ENCODE assay signal across 17 cellular contexts in genomic region chrX:7316280-7316679, GRCh38.
"Had no signal": no experiment of that assay in that cellular context is flagged by ENCODE, and none has a peak within 500 bp of the region (broad histone marks: within the 10 kb centered on the region; RNA-seq: fewer than 3 reads in every experiment).

No MANE protein-coding gene starts in this region.

- H3K4me3 Mint-ChIP-seq: activated naive CD4-positive, alpha-beta T cell treated with anti-CD3 and anti-CD28 coated beads, Interleukin-2, amount 50 U/mL, for 24 hours; brain; dendritic cell treated with granulocyte-macrophage colony-stimulating factor and Interleukin-4, amounts not matched to agents 40 ng/mL and 50 ng/mL, for 4 days; memory B cell; natural killer cell treated with Interleukin-12 subunit alpha and Interleukin-12 subunit beta and Interleukin-15 and Interleukin-18, amount 100 ng/mL, for 72 hours; stimulated activated naive CD8-positive, alpha-beta T cell treated with anti-CD3 and anti-CD28 coated beads, Interleukin-15, Interleukin-2, amounts not matched to agents 100 ng/mL and 50 ng/mL, for 24 hours; T-helper 2 cell treated with Interferon-gamma antibody and Interleukin-4, amounts not matched to agents 5 μg/mL and 100 μg/mL, for 36 hours had no signal

- H3K9me3 ChIP-seq: heart left ventricle had no signal

- H3K4me1 ChIP-seq: heart left ventricle had no signal

- H3K27me3 ChIP-seq: heart left ventricle had no signal

- H3K9me3 Mint-ChIP-seq: activated naive CD4-positive, alpha-beta T cell treated with anti-CD3 and anti-CD28 coated beads, Interleukin-2, amount 50 U/mL, for 24 hours; dendritic cell treated with granulocyte-macrophage colony-stimulating factor and Interleukin-4, amounts not matched to agents 40 ng/mL and 50 ng/mL, for 4 days; memory B cell; stimulated activated naive CD8-positive, alpha-beta T cell treated with anti-CD3 and anti-CD28 coated beads, Interleukin-15, Interleukin-2, amounts not matched to agents 100 ng/mL and 50 ng/mL, for 24 hours; T-helper 2 cell treated with Interferon-gamma antibody and Interleukin-4, amounts not matched to agents 5 μg/mL and 100 μg/mL, for 36 hours had no signal

- H3K27ac ChIP-seq: heart left ventricle had no signal

- DNase-seq: activated CD4-positive, alpha-beta T cell treated with anti-CD3 and anti-CD28 coated beads, Interleukin-2, amount 50 U/mL, for 1 hour; amniotic stem cell; heart left ventricle; occipital lobe; stimulated activated CD4-positive, alpha-beta T cell treated with anti-CD3 and anti-CD28 coated beads, Interleukin-15, amount 100 ng/mL, for 24 hours; stimulated activated CD4-positive, alpha-beta T cell treated with anti-CD3 and anti-CD28 coated beads, Interleukin-4, amount 100 ng/mL, for 24 hours had no signal

- H3K36me3 ChIP-seq: heart left ventricle had no signal

- ATAC-seq: heart left ventricle; left lobe of liver; natural killer cell treated with Interleukin-12 subunit alpha and Interleukin-12 subunit beta and Interleukin-15 and Interleukin-18, amount 100 ng/mL, for 72 hours; sciatic nerve had no signal

- H3K27me3 Mint-ChIP-seq: activated naive CD4-positive, alpha-beta T cell treated with anti-CD3 and anti-CD28 coated beads, Interleukin-2, amount 50 U/mL, for 24 hours; brain; dendritic cell treated with granulocyte-macrophage colony-stimulating factor and Interleukin-4, amounts not matched to agents 40 ng/mL and 50 ng/mL, for 4 days; memory B cell; natural killer cell treated with Interleukin-12 subunit alpha and Interleukin-12 subunit beta and Interleukin-15 and Interleukin-18, amount 100 ng/mL, for 72 hours; progenitor cell of endocrine pancreas; stimulated activated naive CD8-positive, alpha-beta T cell treated with anti-CD3 and anti-CD28 coated beads, Interleukin-15, Interleukin-2, amounts not matched to agents 100 ng/mL and 50 ng/mL, for 24 hours had no signal

- H3K36me3 Mint-ChIP-seq: brain; natural killer cell treated with Interleukin-12 subunit alpha and Interleukin-12 subunit beta and Interleukin-15 and Interleukin-18, amount 100 ng/mL, for 72 hours had no signal

- H3K4me3 ChIP-seq: heart left ventricle had no signal

- H3K4me1 Mint-ChIP-seq: activated naive CD4-positive, alpha-beta T cell treated with anti-CD3 and anti-CD28 coated beads, Interleukin-2, amount 50 U/mL, for 24 hours; memory B cell had no signal

- H3K27ac Mint-ChIP-seq: activated naive CD4-positive, alpha-beta T cell treated with anti-CD3 and anti-CD28 coated beads, Interleukin-2, amount 50 U/mL, for 24 hours; activated T-helper 2 cell treated with anti-CD3 and anti-CD28 coated beads, Interferon-gamma antibody, Interleukin-2, Interleukin-4, amounts not matched to agents 10 μg/mL and 5 μg/mL and 100 μg/mL, durations not matched to agents 14 hours and 24 hours and 36 hours; dendritic cell treated with granulocyte-macrophage colony-stimulating factor and Interleukin-4, amounts not matched to agents 40 ng/mL and 50 ng/mL, for 4 days; memory B cell; natural killer cell treated with Interleukin-12 subunit alpha and Interleukin-12 subunit beta and Interleukin-15 and Interleukin-18, amount 100 ng/mL, for 72 hours; progenitor cell of endocrine pancreas; stimulated activated naive CD8-positive, alpha-beta T cell treated with anti-CD3 and anti-CD28 coated beads, Interleukin-15, Interleukin-2, amounts not matched to agents 100 ng/mL and 50 ng/mL, for 24 hours; T-helper 2 cell treated with Interferon-gamma antibody and Interleukin-4, amounts not matched to agents 5 μg/mL and 100 μg/mL, for 36 hours had no signal
